Comparison of ENCODE assay signal across 29 cellular contexts in genomic region chr5:38524006-38524405, GRCh38. TPM values are rescaled to one million over a fixed set of nuclear protein-coding genes. Genes with fewer than 3 reads are reported as not detected.
"Had no signal": no experiment of that assay in that cellular context is flagged by ENCODE, and none has a peak within 500 bp of the region (broad histone marks: within the 10 kb centered on the region; RNA-seq: fewer than 3 reads in every experiment).

No MANE protein-coding gene starts in this region.

- H3K36me3 ChIP-seq: neutrophil, ovary, transverse colon, uterus had no signal

- H3K4me3 ChIP-seq: ovary, psoas muscle, right lobe of liver, sigmoid colon, stomach, tibial artery, transverse colon, upper lobe of right lung, uterus had no signal

- H3K27ac ChIP-seq: neutrophil, ovary, parathyroid adenoma, psoas muscle, right lobe of liver, sigmoid colon, stomach, tibial artery, transverse colon, upper lobe of right lung, uterus had no signal

- H3K27me3 Mint-ChIP-seq: progenitor cell of endocrine pancreas, type B pancreatic cell had no signal

- DNase-seq: naive thymus-derived CD8-positive, alpha-beta T cell; nephron progenitor cell; nucleus accumbens; ovary; posterior cingulate gyrus; psoas muscle; right cardiac atrium; right lobe of liver; sigmoid colon; small intestine; stimulated activated CD4-positive, alpha-beta T cell treated with anti-CD3 and anti-CD28 coated beads, Interleukin-15, amount 100 ng/mL, for 24 hours; stimulated activated CD4-positive, alpha-beta T cell treated with anti-CD3 and anti-CD28 coated beads, Interleukin-2, amount 100 ng/mL, for 24 hours; stimulated activated CD4-positive, alpha-beta T cell treated with anti-CD3 and anti-CD28 coated beads, Interleukin-2, amount 100 ng/mL, for 48 hours; stimulated activated CD4-positive, alpha-beta T cell treated with anti-CD3 and anti-CD28 coated beads, Interleukin-4, amount 100 ng/mL, for 24 hours; stimulated activated naive B cell treated with anti-CD40 and anti-IgM and Interleukin-4, amounts not matched to agents 10 μg/mL and 1 μg/mL and 100 μg/mL, for 72 hours; stimulated activated naive CD4-positive, alpha-beta T cell treated with Interleukin-2 at 50 U/mL for 16 hours; stomach; tibial artery; transverse colon; upper lobe of right lung; uterus had no signal

- H3K4me1 ChIP-seq: psoas muscle, right lobe of liver, sigmoid colon, transverse colon, uterus had no signal

- H3K4me1 Mint-ChIP-seq: stimulated activated effector memory CD8-positive, alpha-beta T cell treated with anti-CD3 and anti-CD28 coated beads, Interleukin-12 subunit alpha, Interleukin-12 subunit beta, amount 100 ng/mL, for 72 hours had no signal

- H3K36me3 Mint-ChIP-seq: naive thymus-derived CD8-positive, alpha-beta T cell; natural killer cell treated with Interleukin-12 subunit alpha and Interleukin-12 subunit beta and Interleukin-15 and Interleukin-18, amount 100 ng/mL, for 72 hours; stimulated activated effector memory CD8-positive, alpha-beta T cell treated with anti-CD3 and anti-CD28 coated beads, Interleukin-12 subunit alpha, Interleukin-12 subunit beta, amount 100 ng/mL, for 72 hours; stimulated activated naive B cell treated with anti-CD40 and anti-IgM and Interleukin-4, amounts not matched to agents 10 μg/mL and 1 μg/mL and 100 μg/mL, for 72 hours had no signal

- H3K4me3 Mint-ChIP-seq: naive thymus-derived CD8-positive, alpha-beta T cell; natural killer cell treated with Interleukin-12 subunit alpha and Interleukin-12 subunit beta and Interleukin-15 and Interleukin-18, amount 100 ng/mL, for 72 hours; nephron progenitor cell; neural crest cell; stimulated activated effector memory CD8-positive, alpha-beta T cell treated with anti-CD3 and anti-CD28 coated beads, Interleukin-12 subunit alpha, Interleukin-12 subunit beta, amount 100 ng/mL, for 72 hours; stimulated activated naive B cell treated with anti-CD40 and anti-IgM and Interleukin-4, amounts not matched to agents 10 μg/mL and 1 μg/mL and 100 μg/mL, for 72 hours; stimulated activated naive CD8-positive, alpha-beta T cell treated with anti-CD3 and anti-CD28 coated beads, Interleukin-15, Interleukin-2, amounts not matched to agents 100 ng/mL and 50 ng/mL, for 24 hours; type B pancreatic cell had no signal

- ATAC-seq: naive thymus-derived CD8-positive, alpha-beta T cell; natural killer cell treated with Interleukin-12 subunit alpha and Interleukin-12 subunit beta and Interleukin-15 and Interleukin-18, amount 100 ng/mL, for 72 hours; psoas muscle; right cardiac atrium; right lobe of liver; stimulated activated effector memory CD8-positive, alpha-beta T cell treated with anti-CD3 and anti-CD28 coated beads, Interleukin-12 subunit alpha, Interleukin-12 subunit beta, amount 100 ng/mL, for 72 hours; stimulated activated naive B cell treated with anti-CD40 and anti-IgM and Interleukin-4, amounts not matched to agents 10 μg/mL and 1 μg/mL and 100 μg/mL, for 72 hours; upper lobe of right lung had no signal

- H3K27me3 ChIP-seq: ovary, right lobe of liver, sigmoid colon, stomach, tibial artery, transverse colon, upper lobe of right lung, uterus had no signal

- H3K9me3 ChIP-seq: neutrophil, ovary, psoas muscle, right lobe of liver, sigmoid colon, stomach, tibial artery, transverse colon, upper lobe of right lung, uterus had no signal

- H3K27ac Mint-ChIP-seq: naive thymus-derived CD8-positive, alpha-beta T cell; natural killer cell treated with Interleukin-12 subunit alpha and Interleukin-12 subunit beta and Interleukin-15 and Interleukin-18, amount 100 ng/mL, for 72 hours; progenitor cell of endocrine pancreas; stimulated activated effector memory CD8-positive, alpha-beta T cell treated with anti-CD3 and anti-CD28 coated beads, Interleukin-12 subunit alpha, Interleukin-12 subunit beta, amount 100 ng/mL, for 72 hours; stimulated activated naive B cell treated with anti-CD40 and anti-IgM and Interleukin-4, amounts not matched to agents 10 μg/mL and 1 μg/mL and 100 μg/mL, for 72 hours; stimulated activated naive CD8-positive, alpha-beta T cell treated with anti-CD3 and anti-CD28 coated beads, Interleukin-15, Interleukin-2, amounts not matched to agents 100 ng/mL and 50 ng/mL, for 24 hours; type B pancreatic cell had no signal

- H3K9me3 Mint-ChIP-seq: natural killer cell treated with Interleukin-12 subunit alpha and Interleukin-12 subunit beta and Interleukin-15 and Interleukin-18, amount 100 ng/mL, for 72 hours; neural crest cell; stimulated activated effector memory CD8-positive, alpha-beta T cell treated with anti-CD3 and anti-CD28 coated beads, Interleukin-12 subunit alpha, Interleukin-12 subunit beta, amount 100 ng/mL, for 72 hours; stimulated activated naive CD8-positive, alpha-beta T cell treated with anti-CD3 and anti-CD28 coated beads, Interleukin-15, Interleukin-2, amounts not matched to agents 100 ng/mL and 50 ng/mL, for 24 hours; type B pancreatic cell had no signal

RNA-seq across cellular contexts. Expression of gene LIFR, which starts 32.4 kb away (rescaled TPM):
- total RNA-seq: naive thymus-derived CD8-positive, alpha-beta T cell; natural killer cell treated with Interleukin-12 subunit alpha and Interleukin-12 subunit beta and Interleukin-15 and Interleukin-18, amount 100 ng/mL, for 72 hours had no signal
- polyA plus RNA-seq: naive thymus-derived CD8-positive, alpha-beta T cell had no signal
